Comparison of ENCODE assay signal across 1 cellular context in the genomic region with DNA sequence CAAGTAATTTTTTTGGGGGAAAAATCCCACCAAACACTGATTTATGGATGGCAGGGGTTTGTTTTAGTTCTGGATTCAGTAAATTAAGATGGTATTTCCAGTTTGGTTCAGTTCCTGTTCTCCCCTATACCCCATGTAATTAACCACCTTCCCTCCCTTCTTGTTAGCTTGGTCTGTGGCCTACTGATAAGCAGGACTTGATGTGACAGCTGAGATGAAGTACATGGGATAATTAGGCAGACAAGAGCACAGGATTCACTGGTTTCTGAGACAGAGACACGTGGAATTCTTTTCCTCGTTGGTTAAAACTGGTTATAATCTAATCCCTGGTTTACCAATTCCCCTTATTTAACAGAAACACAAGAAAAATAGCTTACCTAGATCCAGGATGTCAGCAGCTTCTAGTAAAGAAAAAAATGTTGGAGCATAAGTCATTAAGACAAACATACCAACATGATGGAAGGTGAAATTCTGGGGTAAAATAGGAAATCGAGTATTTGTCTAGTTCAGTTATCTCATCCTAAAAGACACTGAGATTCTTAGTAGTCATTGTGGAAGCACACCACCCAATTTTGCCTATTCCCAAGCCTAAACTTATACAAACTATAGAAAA.
A peak's percentile ranks its signal among the peaks of the same experiment; 100 is the strongest.
TF ChIP-seq lines count a peak whose summit lies in the region.

No MANE protein-coding gene starts in this region.

TF ChIP-seq in K562, 482 proteins besides CTCF, POLR2A, EP300 and RAD21 (continued from another document):
- TF ChIP-seq, protein P1, sequence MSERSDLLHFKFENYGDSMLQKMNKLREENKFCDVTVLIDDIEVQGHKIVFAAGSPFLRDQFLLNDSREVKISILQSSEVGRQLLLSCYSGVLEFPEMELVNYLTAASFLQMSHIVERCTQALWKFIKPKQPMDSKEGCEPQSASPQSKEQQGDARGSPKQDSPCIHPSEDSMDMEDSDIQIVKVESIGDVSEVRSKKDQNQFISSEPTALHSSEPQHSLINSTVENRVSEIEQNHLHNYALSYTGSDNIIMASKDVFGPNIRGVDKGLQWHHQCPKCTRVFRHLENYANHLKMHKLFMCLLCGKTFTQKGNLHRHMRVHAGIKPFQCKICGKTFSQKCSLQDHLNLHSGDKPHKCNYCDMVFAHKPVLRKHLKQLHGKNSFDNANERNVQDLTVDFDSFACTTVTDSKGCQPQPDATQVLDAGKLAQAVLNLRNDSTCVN (CRISPR knock-in tag; IDR thresholded peaks at IDR 0.05) = no peak
- TF ChIP-seq, protein P2, sequence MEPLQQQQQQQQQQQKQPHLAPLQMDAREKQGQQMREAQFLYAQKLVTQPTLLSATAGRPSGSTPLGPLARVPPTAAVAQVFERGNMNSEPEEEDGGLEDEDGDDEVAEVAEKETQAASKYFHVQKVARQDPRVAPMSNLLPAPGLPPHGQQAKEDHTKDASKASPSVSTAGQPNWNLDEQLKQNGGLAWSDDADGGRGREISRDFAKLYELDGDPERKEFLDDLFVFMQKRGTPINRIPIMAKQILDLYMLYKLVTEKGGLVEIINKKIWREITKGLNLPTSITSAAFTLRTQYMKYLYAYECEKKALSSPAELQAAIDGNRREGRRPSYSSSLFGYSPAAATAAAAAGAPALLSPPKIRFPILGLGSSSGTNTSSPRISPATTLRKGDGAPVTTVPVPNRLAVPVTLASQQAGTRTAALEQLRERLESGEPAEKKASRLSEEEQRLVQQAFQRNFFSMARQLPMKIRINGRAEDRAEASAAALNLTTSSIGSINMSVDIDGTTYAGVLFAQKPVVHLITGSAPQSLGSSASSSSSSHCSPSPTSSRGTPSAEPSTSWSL (CRISPR knock-in tag; IDR thresholded peaks at IDR 0.05; ENCODE audit: borderline replicate concordance) = no peak
- TF ChIP-seq, protein P3, sequence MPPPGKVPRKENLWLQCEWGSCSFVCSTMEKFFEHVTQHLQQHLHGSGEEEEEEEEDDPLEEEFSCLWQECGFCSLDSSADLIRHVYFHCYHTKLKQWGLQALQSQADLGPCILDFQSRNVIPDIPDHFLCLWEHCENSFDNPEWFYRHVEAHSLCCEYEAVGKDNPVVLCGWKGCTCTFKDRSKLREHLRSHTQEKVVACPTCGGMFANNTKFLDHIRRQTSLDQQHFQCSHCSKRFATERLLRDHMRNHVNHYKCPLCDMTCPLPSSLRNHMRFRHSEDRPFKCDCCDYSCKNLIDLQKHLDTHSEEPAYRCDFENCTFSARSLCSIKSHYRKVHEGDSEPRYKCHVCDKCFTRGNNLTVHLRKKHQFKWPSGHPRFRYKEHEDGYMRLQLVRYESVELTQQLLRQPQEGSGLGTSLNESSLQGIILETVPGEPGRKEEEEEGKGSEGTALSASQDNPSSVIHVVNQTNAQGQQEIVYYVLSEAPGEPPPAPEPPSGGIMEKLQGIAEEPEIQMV (tag; conservative IDR thresholded peaks at IDR 0.05; ENCODE audit: low read depth) = no peak
- TF ChIP-seq, protein P4, sequence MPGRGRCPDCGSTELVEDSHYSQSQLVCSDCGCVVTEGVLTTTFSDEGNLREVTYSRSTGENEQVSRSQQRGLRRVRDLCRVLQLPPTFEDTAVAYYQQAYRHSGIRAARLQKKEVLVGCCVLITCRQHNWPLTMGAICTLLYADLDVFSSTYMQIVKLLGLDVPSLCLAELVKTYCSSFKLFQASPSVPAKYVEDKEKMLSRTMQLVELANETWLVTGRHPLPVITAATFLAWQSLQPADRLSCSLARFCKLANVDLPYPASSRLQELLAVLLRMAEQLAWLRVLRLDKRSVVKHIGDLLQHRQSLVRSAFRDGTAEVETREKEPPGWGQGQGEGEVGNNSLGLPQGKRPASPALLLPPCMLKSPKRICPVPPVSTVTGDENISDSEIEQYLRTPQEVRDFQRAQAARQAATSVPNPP (IDR thresholded peaks at IDR 0.05; ENCODE audit: borderline replicate concordance, insufficient read depth, insufficient read length) = no peak
- TF ChIP-seq, protein P5, sequence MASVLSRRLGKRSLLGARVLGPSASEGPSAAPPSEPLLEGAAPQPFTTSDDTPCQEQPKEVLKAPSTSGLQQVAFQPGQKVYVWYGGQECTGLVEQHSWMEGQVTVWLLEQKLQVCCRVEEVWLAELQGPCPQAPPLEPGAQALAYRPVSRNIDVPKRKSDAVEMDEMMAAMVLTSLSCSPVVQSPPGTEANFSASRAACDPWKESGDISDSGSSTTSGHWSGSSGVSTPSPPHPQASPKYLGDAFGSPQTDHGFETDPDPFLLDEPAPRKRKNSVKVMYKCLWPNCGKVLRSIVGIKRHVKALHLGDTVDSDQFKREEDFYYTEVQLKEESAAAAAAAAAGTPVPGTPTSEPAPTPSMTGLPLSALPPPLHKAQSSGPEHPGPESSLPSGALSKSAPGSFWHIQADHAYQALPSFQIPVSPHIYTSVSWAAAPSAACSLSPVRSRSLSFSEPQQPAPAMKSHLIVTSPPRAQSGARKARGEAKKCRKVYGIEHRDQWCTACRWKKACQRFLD (CRISPR knock-in tag; IDR thresholded peaks at IDR 0.05) = peak; percentile 76; the same call in 1 of the 2 replicates
- TF ChIP-seq, protein P6, sequence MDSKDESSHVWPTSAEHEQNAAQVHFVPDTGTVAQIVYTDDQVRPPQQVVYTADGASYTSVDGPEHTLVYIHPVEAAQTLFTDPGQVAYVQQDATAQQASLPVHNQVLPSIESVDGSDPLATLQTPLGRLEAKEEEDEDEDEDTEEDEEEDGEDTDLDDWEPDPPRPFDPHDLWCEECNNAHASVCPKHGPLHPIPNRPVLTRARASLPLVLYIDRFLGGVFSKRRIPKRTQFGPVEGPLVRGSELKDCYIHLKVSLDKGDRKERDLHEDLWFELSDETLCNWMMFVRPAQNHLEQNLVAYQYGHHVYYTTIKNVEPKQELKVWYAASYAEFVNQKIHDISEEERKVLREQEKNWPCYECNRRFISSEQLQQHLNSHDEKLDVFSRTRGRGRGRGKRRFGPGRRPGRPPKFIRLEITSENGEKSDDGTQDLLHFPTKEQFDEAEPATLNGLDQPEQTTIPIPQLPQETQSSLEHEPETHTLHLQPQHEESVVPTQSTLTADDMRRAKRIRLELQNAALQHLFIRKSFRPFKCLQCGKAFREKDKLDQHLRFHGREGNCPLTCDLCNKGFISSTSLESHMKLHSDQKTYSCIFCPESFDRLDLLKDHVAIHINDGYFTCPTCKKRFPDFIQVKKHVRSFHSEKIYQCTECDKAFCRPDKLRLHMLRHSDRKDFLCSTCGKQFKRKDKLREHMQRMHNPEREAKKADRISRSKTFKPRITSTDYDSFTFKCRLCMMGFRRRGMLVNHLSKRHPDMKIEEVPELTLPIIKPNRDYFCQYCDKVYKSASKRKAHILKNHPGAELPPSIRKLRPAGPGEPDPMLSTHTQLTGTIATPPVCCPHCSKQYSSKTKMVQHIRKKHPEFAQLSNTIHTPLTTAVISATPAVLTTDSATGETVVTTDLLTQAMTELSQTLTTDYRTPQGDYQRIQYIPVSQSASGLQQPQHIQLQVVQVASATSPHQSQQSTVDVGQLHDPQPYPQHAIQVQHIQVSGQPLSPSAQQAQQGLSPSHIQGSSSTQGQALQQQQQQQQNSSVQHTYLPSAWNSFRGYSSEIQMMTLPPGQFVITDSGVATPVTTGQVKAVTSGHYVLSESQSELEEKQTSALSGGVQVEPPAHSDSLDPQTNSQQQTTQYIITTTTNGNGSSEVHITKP (IDR thresholded peaks at IDR 0.05; ENCODE audit: partially characterized antibody) = peak; percentile 81
- no peak for TF ChIP-seq ZC3H11A (IDR thresholded peaks at IDR 0.05; ENCODE audit: low read depth, low read length)
- TF ChIP-seq, protein P7, sequence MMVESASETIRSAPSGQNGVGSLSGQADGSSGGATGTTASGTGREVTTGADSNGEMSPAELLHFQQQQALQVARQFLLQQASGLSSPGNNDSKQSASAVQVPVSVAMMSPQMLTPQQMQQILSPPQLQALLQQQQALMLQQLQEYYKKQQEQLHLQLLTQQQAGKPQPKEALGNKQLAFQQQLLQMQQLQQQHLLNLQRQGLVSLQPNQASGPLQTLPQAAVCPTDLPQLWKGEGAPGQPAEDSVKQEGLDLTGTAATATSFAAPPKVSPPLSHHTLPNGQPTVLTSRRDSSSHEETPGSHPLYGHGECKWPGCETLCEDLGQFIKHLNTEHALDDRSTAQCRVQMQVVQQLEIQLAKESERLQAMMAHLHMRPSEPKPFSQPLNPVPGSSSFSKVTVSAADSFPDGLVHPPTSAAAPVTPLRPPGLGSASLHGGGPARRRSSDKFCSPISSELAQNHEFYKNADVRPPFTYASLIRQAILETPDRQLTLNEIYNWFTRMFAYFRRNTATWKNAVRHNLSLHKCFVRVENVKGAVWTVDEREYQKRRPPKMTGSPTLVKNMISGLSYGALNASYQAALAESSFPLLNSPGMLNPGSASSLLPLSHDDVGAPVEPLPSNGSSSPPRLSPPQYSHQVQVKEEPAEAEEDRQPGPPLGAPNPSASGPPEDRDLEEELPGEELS (CRISPR knock-in tag; IDR thresholded peaks at IDR 0.05; ENCODE audit: borderline replicate concordance) = no peak
- TF ChIP-seq NFRKB (IDR thresholded peaks at IDR 0.05; ENCODE audit: low read depth) = no peak
- no peak for TF ChIP-seq PHF20 (IDR thresholded peaks at IDR 0.05; ENCODE audit: partially characterized antibody)
- no peak for TF ChIP-seq TCF7 (IDR thresholded peaks at IDR 0.05; ENCODE audit: borderline replicate concordance)
- no peak; the same call in 1 of the 2 replicates for TF ChIP-seq RUNX1 (IDR thresholded peaks at IDR 0.05; ENCODE audit: low read depth)
- TF ChIP-seq CREM (IDR thresholded peaks at IDR 0.05; ENCODE audit: low read depth) = peak; percentile 76
- TF ChIP-seq, protein P8, sequence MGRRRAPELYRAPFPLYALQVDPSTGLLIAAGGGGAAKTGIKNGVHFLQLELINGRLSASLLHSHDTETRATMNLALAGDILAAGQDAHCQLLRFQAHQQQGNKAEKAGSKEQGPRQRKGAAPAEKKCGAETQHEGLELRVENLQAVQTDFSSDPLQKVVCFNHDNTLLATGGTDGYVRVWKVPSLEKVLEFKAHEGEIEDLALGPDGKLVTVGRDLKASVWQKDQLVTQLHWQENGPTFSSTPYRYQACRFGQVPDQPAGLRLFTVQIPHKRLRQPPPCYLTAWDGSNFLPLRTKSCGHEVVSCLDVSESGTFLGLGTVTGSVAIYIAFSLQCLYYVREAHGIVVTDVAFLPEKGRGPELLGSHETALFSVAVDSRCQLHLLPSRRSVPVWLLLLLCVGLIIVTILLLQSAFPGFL (CRISPR knock-in tag; IDR thresholded peaks at IDR 0.05) = no peak
- TF ChIP-seq TGIF2 (CRISPR knock-in tag; IDR thresholded peaks at IDR 0.05) = no peak
- TF ChIP-seq MYBL2 (IDR thresholded peaks at IDR 0.05; ENCODE audit: low read depth) = no peak
- no peak for TF ChIP-seq MYBL2 (CRISPR knock-in tag; IDR thresholded peaks at IDR 0.05; ENCODE audit: borderline replicate concordance)
- TF ChIP-seq CBFB (CRISPR knock-in tag; IDR thresholded peaks at IDR 0.05) = no peak
- TF ChIP-seq, protein P9, sequence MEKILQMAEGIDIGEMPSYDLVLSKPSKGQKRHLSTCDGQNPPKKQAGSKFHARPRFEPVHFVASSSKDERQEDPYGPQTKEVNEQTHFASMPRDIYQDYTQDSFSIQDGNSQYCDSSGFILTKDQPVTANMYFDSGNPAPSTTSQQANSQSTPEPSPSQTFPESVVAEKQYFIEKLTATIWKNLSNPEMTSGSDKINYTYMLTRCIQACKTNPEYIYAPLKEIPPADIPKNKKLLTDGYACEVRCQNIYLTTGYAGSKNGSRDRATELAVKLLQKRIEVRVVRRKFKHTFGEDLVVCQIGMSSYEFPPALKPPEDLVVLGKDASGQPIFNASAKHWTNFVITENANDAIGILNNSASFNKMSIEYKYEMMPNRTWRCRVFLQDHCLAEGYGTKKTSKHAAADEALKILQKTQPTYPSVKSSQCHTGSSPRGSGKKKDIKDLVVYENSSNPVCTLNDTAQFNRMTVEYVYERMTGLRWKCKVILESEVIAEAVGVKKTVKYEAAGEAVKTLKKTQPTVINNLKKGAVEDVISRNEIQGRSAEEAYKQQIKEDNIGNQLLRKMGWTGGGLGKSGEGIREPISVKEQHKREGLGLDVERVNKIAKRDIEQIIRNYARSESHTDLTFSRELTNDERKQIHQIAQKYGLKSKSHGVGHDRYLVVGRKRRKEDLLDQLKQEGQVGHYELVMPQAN (IDR thresholded peaks at IDR 0.05; ENCODE audit: borderline replicate concordance) = peak; percentile 41; the same call in 1 of the 2 replicates
- TF ChIP-seq, protein P10, sequence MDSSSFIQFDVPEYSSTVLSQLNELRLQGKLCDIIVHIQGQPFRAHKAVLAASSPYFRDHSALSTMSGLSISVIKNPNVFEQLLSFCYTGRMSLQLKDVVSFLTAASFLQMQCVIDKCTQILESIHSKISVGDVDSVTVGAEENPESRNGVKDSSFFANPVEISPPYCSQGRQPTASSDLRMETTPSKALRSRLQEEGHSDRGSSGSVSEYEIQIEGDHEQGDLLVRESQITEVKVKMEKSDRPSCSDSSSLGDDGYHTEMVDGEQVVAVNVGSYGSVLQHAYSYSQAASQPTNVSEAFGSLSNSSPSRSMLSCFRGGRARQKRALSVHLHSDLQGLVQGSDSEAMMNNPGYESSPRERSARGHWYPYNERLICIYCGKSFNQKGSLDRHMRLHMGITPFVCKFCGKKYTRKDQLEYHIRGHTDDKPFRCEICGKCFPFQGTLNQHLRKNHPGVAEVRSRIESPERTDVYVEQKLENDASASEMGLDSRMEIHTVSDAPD (CRISPR knock-in tag; IDR thresholded peaks at IDR 0.05) = no peak
